1 cellular context compared by ENCODE assay signal in the genomic region with DNA sequence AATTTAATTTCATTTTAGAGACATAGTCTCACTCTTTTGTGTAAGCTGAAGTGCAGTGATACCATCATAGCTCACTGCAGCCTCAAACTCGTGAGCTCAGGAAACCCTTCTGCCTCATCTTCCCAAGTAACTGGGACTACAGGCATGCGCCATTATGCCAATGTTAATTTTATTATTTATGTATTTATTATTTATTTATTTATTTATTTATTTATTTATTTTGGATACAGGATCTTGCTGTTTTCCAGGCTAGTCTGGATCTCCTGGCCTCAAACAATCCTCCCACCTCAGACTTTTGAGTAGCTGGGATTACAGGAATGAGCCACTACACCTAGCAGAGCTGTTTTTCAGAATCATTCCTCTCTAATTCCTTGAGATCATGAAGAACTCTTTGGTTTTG.
TF ChIP-seq lines count a peak whose summit lies in the region.

No MANE protein-coding gene starts in this region.

TF ChIP-seq in HEK293, 187 proteins besides CTCF, POLR2A, EP300 and RAD21 (continued from another document):
- TF ChIP-seq, protein P1, sequence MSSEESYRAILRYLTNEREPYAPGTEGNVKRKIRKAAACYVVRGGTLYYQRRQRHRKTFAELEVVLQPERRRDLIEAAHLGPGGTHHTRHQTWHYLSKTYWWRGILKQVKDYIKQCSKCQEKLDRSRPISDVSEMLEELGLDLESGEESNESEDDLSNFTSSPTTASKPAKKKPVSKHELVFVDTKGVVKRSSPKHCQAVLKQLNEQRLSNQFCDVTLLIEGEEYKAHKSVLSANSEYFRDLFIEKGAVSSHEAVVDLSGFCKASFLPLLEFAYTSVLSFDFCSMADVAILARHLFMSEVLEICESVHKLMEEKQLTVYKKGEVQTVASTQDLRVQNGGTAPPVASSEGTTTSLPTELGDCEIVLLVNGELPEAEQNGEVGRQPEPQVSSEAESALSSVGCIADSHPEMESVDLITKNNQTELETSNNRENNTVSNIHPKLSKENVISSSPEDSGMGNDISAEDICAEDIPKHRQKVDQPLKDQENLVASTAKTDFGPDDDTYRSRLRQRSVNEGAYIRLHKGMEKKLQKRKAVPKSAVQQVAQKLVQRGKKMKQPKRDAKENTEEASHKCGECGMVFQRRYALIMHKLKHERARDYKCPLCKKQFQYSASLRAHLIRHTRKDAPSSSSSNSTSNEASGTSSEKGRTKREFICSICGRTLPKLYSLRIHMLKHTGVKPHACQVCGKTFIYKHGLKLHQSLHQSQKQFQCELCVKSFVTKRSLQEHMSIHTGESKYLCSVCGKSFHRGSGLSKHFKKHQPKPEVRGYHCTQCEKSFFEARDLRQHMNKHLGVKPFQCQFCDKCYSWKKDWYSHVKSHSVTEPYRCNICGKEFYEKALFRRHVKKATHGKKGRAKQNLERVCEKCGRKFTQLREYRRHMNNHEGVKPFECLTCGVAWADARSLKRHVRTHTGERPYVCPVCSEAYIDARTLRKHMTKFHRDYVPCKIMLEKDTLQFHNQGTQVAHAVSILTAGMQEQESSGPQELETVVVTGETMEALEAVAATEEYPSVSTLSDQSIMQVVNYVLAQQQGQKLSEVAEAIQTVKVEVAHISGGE (tag by site-specific recombination; conservative IDR thresholded peaks at IDR 0.05; ENCODE audit: low read depth), result peak; percentile 43; the same call in 1 of the 2 replicates
- TF ChIP-seq ZNF670 (tag by site-specific recombination; IDR thresholded peaks at IDR 0.05; ENCODE audit: low read depth) (no peak), ZNF292 (tag by site-specific recombination; IDR thresholded peaks at IDR 0.05; ENCODE audit: borderline replicate concordance, low read depth) (no peak), ZNF585B (tag by site-specific recombination; IDR thresholded peaks at IDR 0.05) (no peak), ZNF768 (tag by site-specific recombination; IDR thresholded peaks at IDR 0.05) (no peak), KLF8 (tag by site-specific recombination; IDR thresholded peaks at IDR 0.05) (no peak), ZNF433 (tag by site-specific recombination; IDR thresholded peaks at IDR 0.05; ENCODE audit: low read depth) (no peak), ZNF777 (tag by site-specific recombination; IDR thresholded peaks at IDR 0.05; ENCODE audit: borderline replicate concordance) (no peak), ZNF394 (tag by site-specific recombination; IDR thresholded peaks at IDR 0.05; ENCODE audit: borderline replicate concordance) (peak; percentile 52; the same call in 1 of the 2 replicates), ZNF274 (IDR thresholded peaks at IDR 0.05; ENCODE audit: low read length) (no peak), ZNF274 (tag by site-specific recombination; IDR thresholded peaks at IDR 0.05; ENCODE audit: borderline replicate concordance) (no peak), ZNF426 (tag by site-specific recombination; IDR thresholded peaks at IDR 0.05) (peak; percentile 34), ZNF19 (tag by site-specific recombination; IDR thresholded peaks at IDR 0.05; ENCODE audit: low read depth) (no peak), ZFP3 (tag by site-specific recombination; IDR thresholded peaks at IDR 0.05; ENCODE audit: low read depth) (no peak), ZNF544 (tag by site-specific recombination; IDR thresholded peaks at IDR 0.05) (no peak)
- TF ChIP-seq, protein P2, sequence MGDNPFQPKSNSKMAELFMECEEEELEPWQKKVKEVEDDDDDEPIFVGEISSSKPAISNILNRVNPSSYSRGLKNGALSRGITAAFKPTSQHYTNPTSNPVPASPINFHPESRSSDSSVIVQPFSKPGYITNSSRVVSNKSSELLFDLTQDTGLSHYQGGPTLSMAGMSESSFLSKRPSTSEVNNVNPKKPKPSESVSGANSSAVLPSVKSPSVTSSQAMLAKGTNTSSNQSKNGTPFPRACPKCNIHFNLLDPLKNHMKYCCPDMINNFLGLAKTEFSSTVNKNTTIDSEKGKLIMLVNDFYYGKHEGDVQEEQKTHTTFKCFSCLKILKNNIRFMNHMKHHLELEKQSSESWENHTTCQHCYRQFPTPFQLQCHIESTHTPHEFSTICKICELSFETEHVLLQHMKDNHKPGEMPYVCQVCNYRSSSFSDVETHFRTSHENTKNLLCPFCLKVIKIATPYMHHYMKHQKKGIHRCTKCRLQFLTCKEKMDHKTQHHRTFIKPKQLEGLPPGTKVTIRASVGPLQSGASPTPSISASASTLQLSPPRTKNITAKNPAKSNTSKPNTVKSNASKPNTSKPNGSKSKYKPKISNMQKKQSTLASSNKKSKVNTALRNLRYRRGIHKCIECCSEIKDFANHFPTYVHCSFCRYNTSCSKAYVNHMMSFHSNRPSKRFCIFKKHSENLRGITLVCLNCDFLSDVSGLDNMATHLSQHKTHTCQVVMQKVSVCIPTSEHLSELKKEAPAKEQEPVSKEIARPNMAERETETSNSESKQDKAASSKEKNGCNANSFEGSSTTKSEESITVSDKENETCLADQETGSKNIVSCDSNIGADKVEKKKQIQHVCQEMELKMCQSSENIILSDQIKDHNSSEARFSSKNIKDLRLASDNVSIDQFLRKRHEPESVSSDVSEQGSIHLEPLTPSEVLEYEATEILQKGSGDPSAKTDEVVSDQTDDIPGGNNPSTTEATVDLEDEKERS (tag by site-specific recombination; IDR thresholded peaks at IDR 0.05), result no peak
- TF ChIP-seq, protein P3, sequence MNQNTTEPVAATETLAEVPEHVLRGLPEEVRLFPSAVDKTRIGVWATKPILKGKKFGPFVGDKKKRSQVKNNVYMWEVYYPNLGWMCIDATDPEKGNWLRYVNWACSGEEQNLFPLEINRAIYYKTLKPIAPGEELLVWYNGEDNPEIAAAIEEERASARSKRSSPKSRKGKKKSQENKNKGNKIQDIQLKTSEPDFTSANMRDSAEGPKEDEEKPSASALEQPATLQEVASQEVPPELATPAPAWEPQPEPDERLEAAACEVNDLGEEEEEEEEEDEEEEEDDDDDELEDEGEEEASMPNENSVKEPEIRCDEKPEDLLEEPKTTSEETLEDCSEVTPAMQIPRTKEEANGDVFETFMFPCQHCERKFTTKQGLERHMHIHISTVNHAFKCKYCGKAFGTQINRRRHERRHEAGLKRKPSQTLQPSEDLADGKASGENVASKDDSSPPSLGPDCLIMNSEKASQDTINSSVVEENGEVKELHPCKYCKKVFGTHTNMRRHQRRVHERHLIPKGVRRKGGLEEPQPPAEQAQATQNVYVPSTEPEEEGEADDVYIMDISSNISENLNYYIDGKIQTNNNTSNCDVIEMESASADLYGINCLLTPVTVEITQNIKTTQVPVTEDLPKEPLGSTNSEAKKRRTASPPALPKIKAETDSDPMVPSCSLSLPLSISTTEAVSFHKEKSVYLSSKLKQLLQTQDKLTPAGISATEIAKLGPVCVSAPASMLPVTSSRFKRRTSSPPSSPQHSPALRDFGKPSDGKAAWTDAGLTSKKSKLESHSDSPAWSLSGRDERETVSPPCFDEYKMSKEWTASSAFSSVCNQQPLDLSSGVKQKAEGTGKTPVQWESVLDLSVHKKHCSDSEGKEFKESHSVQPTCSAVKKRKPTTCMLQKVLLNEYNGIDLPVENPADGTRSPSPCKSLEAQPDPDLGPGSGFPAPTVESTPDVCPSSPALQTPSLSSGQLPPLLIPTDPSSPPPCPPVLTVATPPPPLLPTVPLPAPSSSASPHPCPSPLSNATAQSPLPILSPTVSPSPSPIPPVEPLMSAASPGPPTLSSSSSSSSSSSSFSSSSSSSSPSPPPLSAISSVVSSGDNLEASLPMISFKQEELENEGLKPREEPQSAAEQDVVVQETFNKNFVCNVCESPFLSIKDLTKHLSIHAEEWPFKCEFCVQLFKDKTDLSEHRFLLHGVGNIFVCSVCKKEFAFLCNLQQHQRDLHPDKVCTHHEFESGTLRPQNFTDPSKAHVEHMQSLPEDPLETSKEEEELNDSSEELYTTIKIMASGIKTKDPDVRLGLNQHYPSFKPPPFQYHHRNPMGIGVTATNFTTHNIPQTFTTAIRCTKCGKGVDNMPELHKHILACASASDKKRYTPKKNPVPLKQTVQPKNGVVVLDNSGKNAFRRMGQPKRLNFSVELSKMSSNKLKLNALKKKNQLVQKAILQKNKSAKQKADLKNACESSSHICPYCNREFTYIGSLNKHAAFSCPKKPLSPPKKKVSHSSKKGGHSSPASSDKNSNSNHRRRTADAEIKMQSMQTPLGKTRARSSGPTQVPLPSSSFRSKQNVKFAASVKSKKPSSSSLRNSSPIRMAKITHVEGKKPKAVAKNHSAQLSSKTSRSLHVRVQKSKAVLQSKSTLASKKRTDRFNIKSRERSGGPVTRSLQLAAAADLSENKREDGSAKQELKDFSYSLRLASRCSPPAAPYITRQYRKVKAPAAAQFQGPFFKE (tag by site-specific recombination; IDR thresholded peaks at IDR 0.05; ENCODE audit: borderline replicate concordance), result no peak
- TF ChIP-seq, protein P4, sequence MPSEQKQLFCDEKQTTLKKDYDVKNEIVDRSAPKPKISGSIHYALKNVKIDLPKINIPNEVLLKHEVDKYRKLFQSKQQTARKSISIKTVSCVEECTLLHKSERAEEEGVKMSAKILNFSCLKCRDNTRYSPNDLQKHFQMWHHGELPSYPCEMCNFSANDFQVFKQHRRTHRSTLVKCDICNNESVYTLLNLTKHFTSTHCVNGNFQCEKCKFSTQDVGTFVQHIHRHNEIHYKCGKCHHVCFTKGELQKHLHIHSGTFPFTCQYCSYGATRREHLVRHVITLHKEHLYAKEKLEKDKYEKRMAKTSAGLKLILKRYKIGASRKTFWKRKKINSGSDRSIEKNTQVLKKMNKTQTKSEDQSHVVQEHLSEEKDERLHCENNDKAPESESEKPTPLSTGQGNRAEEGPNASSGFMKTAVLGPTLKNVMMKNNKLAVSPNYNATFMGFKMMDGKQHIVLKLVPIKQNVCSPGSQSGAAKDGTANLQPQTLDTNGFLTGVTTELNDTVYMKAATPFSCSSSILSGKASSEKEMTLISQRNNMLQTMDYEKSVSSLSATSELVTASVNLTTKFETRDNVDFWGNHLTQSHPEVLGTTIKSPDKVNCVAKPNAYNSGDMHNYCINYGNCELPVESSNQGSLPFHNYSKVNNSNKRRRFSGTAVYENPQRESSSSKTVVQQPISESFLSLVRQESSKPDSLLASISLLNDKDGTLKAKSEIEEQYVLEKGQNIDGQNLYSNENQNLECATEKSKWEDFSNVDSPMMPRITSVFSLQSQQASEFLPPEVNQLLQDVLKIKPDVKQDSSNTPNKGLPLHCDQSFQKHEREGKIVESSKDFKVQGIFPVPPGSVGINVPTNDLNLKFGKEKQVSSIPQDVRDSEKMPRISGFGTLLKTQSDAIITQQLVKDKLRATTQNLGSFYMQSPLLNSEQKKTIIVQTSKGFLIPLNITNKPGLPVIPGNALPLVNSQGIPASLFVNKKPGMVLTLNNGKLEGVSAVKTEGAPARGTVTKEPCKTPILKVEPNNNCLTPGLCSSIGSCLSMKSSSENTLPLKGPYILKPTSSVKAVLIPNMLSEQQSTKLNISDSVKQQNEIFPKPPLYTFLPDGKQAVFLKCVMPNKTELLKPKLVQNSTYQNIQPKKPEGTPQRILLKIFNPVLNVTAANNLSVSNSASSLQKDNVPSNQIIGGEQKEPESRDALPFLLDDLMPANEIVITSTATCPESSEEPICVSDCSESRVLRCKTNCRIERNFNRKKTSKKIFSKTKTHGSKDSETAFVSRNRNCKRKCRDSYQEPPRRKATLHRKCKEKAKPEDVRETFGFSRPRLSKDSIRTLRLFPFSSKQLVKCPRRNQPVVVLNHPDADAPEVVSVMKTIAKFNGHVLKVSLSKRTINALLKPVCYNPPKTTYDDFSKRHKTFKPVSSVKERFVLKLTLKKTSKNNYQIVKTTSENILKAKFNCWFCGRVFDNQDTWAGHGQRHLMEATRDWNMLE (tag by site-specific recombination; conservative IDR thresholded peaks at IDR 0.05; ENCODE audit: low read depth), result peak; percentile 51; the same call in 1 of the 2 replicates
